1 cellular context compared by ENCODE assay signal in the genomic region with DNA sequence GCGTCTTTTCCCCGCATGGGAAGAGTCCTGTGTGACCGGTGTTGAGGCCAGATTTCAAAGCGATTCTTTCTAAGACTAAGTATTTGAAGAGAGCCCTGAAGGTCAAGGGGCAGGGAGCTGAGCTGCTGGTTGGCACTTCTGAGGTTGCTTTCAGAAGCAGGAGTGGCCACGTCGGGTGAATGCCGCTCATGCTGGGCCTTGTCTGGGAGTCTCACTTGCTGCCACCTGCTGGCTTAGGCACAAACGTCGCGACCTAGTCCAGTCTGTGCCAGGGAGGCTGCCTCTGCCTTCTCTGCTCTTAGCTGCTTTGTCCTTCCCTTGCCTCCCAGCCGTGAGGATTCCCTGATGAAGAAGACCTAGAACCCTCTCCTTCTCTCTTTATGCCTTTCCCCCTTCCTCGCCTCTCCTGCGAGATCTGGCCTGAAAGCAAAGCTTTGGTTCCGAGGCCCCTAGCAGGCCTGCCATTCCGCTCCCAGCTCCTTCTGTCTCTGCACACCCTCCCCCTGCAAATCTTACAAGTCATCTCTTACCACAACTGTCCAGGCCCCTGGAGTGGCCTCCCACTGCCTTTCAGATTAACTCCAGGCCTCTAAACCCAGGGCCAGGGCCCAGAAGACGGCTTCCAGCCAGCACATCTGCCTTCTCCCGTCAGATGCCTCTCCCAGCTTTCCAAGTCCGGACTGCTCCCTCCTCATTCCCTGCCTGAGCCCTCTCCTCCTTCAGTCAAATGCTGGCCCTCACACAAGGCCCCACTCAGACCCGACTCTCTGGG.
TF ChIP-seq lines count a peak whose summit lies in the region.

No MANE protein-coding gene starts in this region.

TF ChIP-seq in A549, 52 proteins besides CTCF, POLR2A, EP300 and RAD21 (continued from another document):
- TF ChIP-seq, protein P1, sequence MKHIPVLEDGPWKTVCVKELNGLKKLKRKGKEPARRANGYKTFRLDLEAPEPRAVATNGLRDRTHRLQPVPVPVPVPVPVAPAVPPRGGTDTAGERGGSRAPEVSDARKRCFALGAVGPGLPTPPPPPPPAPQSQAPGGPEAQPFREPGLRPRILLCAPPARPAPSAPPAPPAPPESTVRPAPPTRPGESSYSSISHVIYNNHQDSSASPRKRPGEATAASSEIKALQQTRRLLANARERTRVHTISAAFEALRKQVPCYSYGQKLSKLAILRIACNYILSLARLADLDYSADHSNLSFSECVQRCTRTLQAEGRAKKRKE (CRISPR knock-in tag; IDR thresholded peaks at IDR 0.05; ENCODE audit: low read depth): no peak
- TF ChIP-seq HOXA7 (CRISPR knock-in tag; IDR thresholded peaks at IDR 0.05): no peak
- TF ChIP-seq ZC3H11A (IDR thresholded peaks at IDR 0.05): no peak
- TF ChIP-seq RARB (CRISPR knock-in tag; IDR thresholded peaks at IDR 0.05): no peak
- TF ChIP-seq, protein P2, sequence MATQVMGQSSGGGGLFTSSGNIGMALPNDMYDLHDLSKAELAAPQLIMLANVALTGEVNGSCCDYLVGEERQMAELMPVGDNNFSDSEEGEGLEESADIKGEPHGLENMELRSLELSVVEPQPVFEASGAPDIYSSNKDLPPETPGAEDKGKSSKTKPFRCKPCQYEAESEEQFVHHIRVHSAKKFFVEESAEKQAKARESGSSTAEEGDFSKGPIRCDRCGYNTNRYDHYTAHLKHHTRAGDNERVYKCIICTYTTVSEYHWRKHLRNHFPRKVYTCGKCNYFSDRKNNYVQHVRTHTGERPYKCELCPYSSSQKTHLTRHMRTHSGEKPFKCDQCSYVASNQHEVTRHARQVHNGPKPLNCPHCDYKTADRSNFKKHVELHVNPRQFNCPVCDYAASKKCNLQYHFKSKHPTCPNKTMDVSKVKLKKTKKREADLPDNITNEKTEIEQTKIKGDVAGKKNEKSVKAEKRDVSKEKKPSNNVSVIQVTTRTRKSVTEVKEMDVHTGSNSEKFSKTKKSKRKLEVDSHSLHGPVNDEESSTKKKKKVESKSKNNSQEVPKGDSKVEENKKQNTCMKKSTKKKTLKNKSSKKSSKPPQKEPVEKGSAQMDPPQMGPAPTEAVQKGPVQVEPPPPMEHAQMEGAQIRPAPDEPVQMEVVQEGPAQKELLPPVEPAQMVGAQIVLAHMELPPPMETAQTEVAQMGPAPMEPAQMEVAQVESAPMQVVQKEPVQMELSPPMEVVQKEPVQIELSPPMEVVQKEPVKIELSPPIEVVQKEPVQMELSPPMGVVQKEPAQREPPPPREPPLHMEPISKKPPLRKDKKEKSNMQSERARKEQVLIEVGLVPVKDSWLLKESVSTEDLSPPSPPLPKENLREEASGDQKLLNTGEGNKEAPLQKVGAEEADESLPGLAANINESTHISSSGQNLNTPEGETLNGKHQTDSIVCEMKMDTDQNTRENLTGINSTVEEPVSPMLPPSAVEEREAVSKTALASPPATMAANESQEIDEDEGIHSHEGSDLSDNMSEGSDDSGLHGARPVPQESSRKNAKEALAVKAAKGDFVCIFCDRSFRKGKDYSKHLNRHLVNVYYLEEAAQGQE (IDR thresholded peaks at IDR 0.05): no peak
- TF ChIP-seq POLR2AphosphoS2 (conservative IDR thresholded peaks at IDR 0.05; ENCODE audit: low read length): 0 out of 2 replicates have a peak, but pooled peaks have one; percentile 27
- TF ChIP-seq PHF8 (IDR thresholded peaks at IDR 0.05; ENCODE audit: borderline replicate concordance, low read depth): no peak
TF ChIP-seq in A549: peak in this region for 2.
